8 cellular contexts compared by ENCODE assay signal in genomic region chr12:30796508-30796780, GRCh38. TPM values are rescaled to one million over a fixed set of nuclear protein-coding genes. Genes with fewer than 3 reads are reported as not detected.
DNase-seq lines count a peak whose midpoint lies in the region; ATAC-seq and TF ChIP-seq lines count a peak whose summit lies in the region.

No MANE protein-coding gene starts in this region.

- in situ Hi-C loops in Panc1 (cut with HindIII; ENCODE audit: low pct_unique_long_range_greater_than_20kb, low sequenced_read_pairs) (no loop called here), KBM-7 (cut with MboI; ENCODE audit: low pct_unique_long_range_greater_than_20kb, low sequenced_read_pairs) (no loop called here)

- no TSS peak for BruUV-seq in Panc1 (replicated peaks; lab: Mats Ljungman, UMichigan)

- H3K9me3 ChIP-seq in Panc1 (ENCODE audit: control insufficient read depth, insufficient read depth, low read depth, low read length), result no peaks in the 10 kb centered on the region
- H3K9me3 ChIP-seq in endocrine pancreas (ENCODE audit: control insufficient read depth, low read length), result no peaks in the 10 kb centered on the region
- no peaks in the 10 kb centered on the region for H3K9me3 ChIP-seq in mucosa of rectum (ENCODE audit: control insufficient read depth in 2 of 2, low read length in 2 of 2)

- POLR2A ChIA-PET in Panc1 (lab: Charles Lee), result interaction anchor here (0.5 to 1.2 kb wide), 4 partner anchors 10 to 43 kb away, joined by 3 to 10 read pairs (median 4); no protein-coding TSS in a partner anchor

- H3K4me1 ChIP-seq in Panc1 (ENCODE audit: control insufficient read depth, insufficient read depth, low read length), result peaks cover 41% of the 10 kb centered on the region
- no peaks in the 10 kb centered on the region for H3K4me1 ChIP-seq in endocrine pancreas (ENCODE audit: control insufficient read depth, insufficient read depth, low read length)
- peaks cover 0 to 3% of the 10 kb centered on the region in 2 donors for H3K4me1 ChIP-seq in mucosa of rectum (ENCODE audit: control insufficient read depth in 2 of 2, insufficient read depth in 2 of 2, low read length in 2 of 2)

- H3K36me3 ChIP-seq in Panc1 (ENCODE audit: control insufficient read depth, insufficient read depth, low read length), result no peaks in the 10 kb centered on the region
- H3K36me3 ChIP-seq in endocrine pancreas (ENCODE audit: control insufficient read depth, insufficient read depth, low read length), result no peaks in the 10 kb centered on the region
- no peaks in the 10 kb centered on the region for H3K36me3 ChIP-seq in mucosa of rectum (ENCODE audit: control insufficient read depth in 2 of 2, insufficient read depth in 2 of 2, low read length in 2 of 2)

- peak overlapping the region; percentile 90 for H3K27ac ChIP-seq in Panc1 (ENCODE audit: low read length)
- no peak overlapping the region for H3K27ac ChIP-seq in mucosa of rectum (ENCODE audit: low read depth in 2 of 2, low read length in 2 of 2)

- CTCF ChIA-PET in Panc1 (lab: Charles Lee), result interaction anchor here (0.8 kb wide), 1 partner anchor 925 kb away, joined by 11 read pairs; no protein-coding TSS in a partner anchor

- H3K27me3 ChIP-seq in Panc1 (ENCODE audit: control insufficient read depth, insufficient read depth, low read length) (no peaks in the 10 kb centered on the region), endocrine pancreas (ENCODE audit: control insufficient read depth, insufficient read depth, low read length) (no peaks in the 10 kb centered on the region), mucosa of rectum (ENCODE audit: control insufficient read depth in 2 of 2, insufficient read depth in 2 of 2, low read length in 2 of 2) (peaks cover 10 to 11% of the 10 kb centered on the region in 2 donors)

- intact Hi-C loops in Panc1 (cut with micrococcal nuclease; ENCODE audit: unreplicated experiment), result loop anchor here (5.0 kb wide), 1 partner anchor 44 kb away; the partner anchor contains the start of gene CAPRIN2

- ATAC-seq in GM21786 (IDR thresholded peaks at IDR 0.05; ENCODE audit: unreplicated experiment) (peak; percentile 19), Panc1 (peak; percentile 62)

- DNase-seq in COLO668 (lab: John Stamatoyannopoulos, UW; ENCODE audit: unreplicated experiment) (peak; percentile 51), Panc1 (ENCODE audit: low read depth, low spot score) (no peak), DMS114 treated with DMSO at 0.1 percent for 48 hours (lab: John Stamatoyannopoulos, UW; ENCODE audit: unreplicated experiment) (no peak), KBM-7 (no peak), NCI-H187 treated with DMSO at 0.1 percent for 48 hours (lab: John Stamatoyannopoulos, UW) (no peak)

- no peak for TF ChIP-seq CTCF in Panc1 (IDR thresholded peaks at IDR 0.05)

- H3K4me3 ChIP-seq in Panc1 (ENCODE audit: low read depth in 2 of 2, low read length in 2 of 2) (peak overlapping the region; percentile 71 to 83), endocrine pancreas (ENCODE audit: control insufficient read depth, insufficient read depth, low read length) (no peak overlapping the region), mucosa of rectum (ENCODE audit: low read length in 2 of 2) (peak overlapping the region; percentile 44 to 61)

- peak overlapping the region; percentile 38 for H3K9ac ChIP-seq in endocrine pancreas (ENCODE audit: control insufficient read depth, insufficient read depth, low read length)
- no peak overlapping the region for H3K9ac ChIP-seq in mucosa of rectum (ENCODE audit: low read depth in 1 of 2, low read length in 2 of 2)

RNA-seq across cellular contexts. Expression of gene CAPRIN2, which starts 41.7 kb away (rescaled TPM):
- 28.6 TPM for total RNA-seq in Panc1 (2021; ENCODE audit: unreplicated experiment)
- 14.2 TPM for polyA plus RNA-seq in Panc1 (2012; ENCODE audit: insufficient read length)
